Comparison of ENCODE assay signal across 24 cellular contexts in the genomic region with DNA sequence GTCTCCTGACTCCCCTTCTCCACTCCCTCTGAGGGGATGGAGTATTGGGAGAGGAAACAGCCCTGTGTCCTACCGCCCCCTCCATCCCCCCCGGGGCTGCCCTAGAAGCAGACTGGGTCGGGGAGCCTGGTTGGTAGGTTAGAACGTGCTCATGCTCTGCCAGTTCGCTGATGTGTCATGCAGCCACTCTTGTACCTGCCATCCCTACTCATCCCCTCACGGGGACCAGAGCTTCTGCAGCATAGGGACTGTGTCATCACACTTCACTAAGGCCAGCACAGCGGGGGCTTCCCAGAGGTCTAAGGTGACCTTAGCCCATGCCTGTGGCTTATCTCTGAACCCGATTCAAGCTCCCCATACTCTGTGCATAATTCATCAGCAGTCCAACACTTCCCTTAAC. TPM values are rescaled to one million over a fixed set of nuclear protein-coding genes. Genes with fewer than 3 reads are reported as not detected.
DNase-seq lines count a peak whose midpoint lies in the region; TF ChIP-seq lines count a peak whose summit lies in the region.
"Had no signal": no experiment of that assay in that cellular context is flagged by ENCODE, and none has a peak within 500 bp of the region (broad histone marks: within the 10 kb centered on the region; RNA-seq: fewer than 3 reads in every experiment).

No MANE protein-coding gene starts in this region.

- no peak overlapping the region for H3K9ac ChIP-seq in GM23248

- H3K36me3 ChIP-seq in GM23248 (ENCODE audit: low read depth) (no peaks in the 10 kb centered on the region), SJSA1 (no peaks in the 10 kb centered on the region), OCI-LY7 (ENCODE audit: insufficient read depth, low read length) (no peaks in the 10 kb centered on the region)

- DNase-seq in EH (ENCODE audit: low read depth) = peak; percentile 15
- DNase-seq in GM23248 = peak; percentile 4
- DNase-seq in SJSA1 (ENCODE audit: low read depth in 1 of 2, low spot score in 2 of 2) = no peak
- no peak for DNase-seq in NCI-H2196 (lab: John Stamatoyannopoulos, UW; ENCODE audit: unreplicated experiment)
- DNase-seq in OCI-LY7 (ENCODE audit: low spot score) = no peak
- DNase-seq in cerebellar nuclear complex (lab: John Stamatoyannopoulos, UW) = no peak
- no peak for DNase-seq in activated CD4-positive, alpha-beta memory T cell treated with anti-CD3 and anti-CD28 coated beads for 36 hours
- DNase-seq: CD4-positive, alpha-beta memory T cell; H7; KBM-7; NCI-H1092 treated with DMSO at 0.1 percent for 48 hours; NCI-H1436 treated with DMSO at 0.1 percent for 48 hours; NCI-H1930; NCI-H524 treated with DMSO at 0.1 percent for 48 hours; NCI-H82; SIG-M5; T-helper 1 cell had no signal

- no peaks in the 10 kb centered on the region for H4K20me1 ChIP-seq in GM23248 (ENCODE audit: insufficient read depth)
- no peaks in the 10 kb centered on the region for H4K20me1 ChIP-seq in OCI-LY7 (ENCODE audit: insufficient read depth, low read length)

- no TSS peak for BruUV-seq in OCI-LY7 (replicated peaks; lab: Mats Ljungman, UMichigan)

- H3K27ac ChIP-seq in GM23248 (peak overlapping the region; percentile 57), SJSA1 (0 out of 2 replicates have a peak overlapping the region, but pooled peaks have one; percentile 43), OCI-LY7 (ENCODE audit: low read depth, low read length, poor library complexity, severe bottlenecking) (no peak overlapping the region)
- H3K27ac ChIP-seq: HL-60 had no signal

- H3K4me2 ChIP-seq in GM23248 (ENCODE audit: unreplicated experiment) (peak overlapping the region; percentile 48), OCI-LY7 (ENCODE audit: low read length) (no peak overlapping the region)

- TF ChIP-seq CTCF in nephron (IDR thresholded peaks at IDR 0.05; ENCODE audit: unreplicated experiment in 3 of 3) = no peak
- TF ChIP-seq CTCF in OCI-LY7 (conservative IDR thresholded peaks at IDR 0.05; ENCODE audit: low read length) = no peak

- H3K27ac Mint-ChIP-seq in nephron = peak overlapping the region; percentile 2 to 90 (median 67)
- H3K27ac Mint-ChIP-seq in activated CD4-positive, alpha-beta memory T cell treated with anti-CD3 and anti-CD28 coated beads for 36 hours = no peak overlapping the region
- H3K27ac Mint-ChIP-seq: CD4-positive, alpha-beta memory T cell had no signal

- in situ Hi-C loops in GM23248 (cut with MboI) = no loop called here

- H3K27me3 Mint-ChIP-seq in nephron (ENCODE audit: low read depth) = peaks cover 33% of the 10 kb centered on the region
- peaks cover 2% of the 10 kb centered on the region for H3K27me3 Mint-ChIP-seq in activated CD4-positive, alpha-beta memory T cell treated with anti-CD3 and anti-CD28 coated beads for 36 hours

- H3K9me3 ChIP-seq in GM23248 (ENCODE audit: low read depth) = no peaks in the 10 kb centered on the region
- no peaks in the 10 kb centered on the region for H3K9me3 ChIP-seq in SJSA1 (replicated peaks)
- no peaks in the 10 kb centered on the region for H3K9me3 ChIP-seq in OCI-LY7 (ENCODE audit: low read length)

- H3F3A ChIP-seq in GM23248 (ENCODE audit: insufficient read depth) = peaks cover 21% of the 10 kb centered on the region

- H3K4me1 Mint-ChIP-seq in nephron = no peaks in the 10 kb centered on the region
- H3K4me1 Mint-ChIP-seq in activated CD4-positive, alpha-beta memory T cell treated with anti-CD3 and anti-CD28 coated beads for 36 hours (ENCODE audit: low read depth) = peaks cover 4% of the 10 kb centered on the region

- no peak overlapping the region for H3K4me3 Mint-ChIP-seq in nephron
- H3K4me3 Mint-ChIP-seq in activated CD4-positive, alpha-beta memory T cell treated with anti-CD3 and anti-CD28 coated beads for 36 hours = no peak overlapping the region
- H3K4me3 Mint-ChIP-seq: CD4-positive, alpha-beta memory T cell had no signal

- intact Hi-C loops in OCI-LY7 (cut with micrococcal nuclease; ENCODE audit: unreplicated experiment) = no loop called here
- intact Hi-C loops in activated CD4-positive, alpha-beta memory T cell treated with anti-CD3 and anti-CD28 coated beads for 36 hours (cut with micrococcal nuclease) = loop anchor here (10.0 kb wide), 1 partner anchor 918 kb away; no protein-coding TSS in a partner anchor

- H3K79me2 ChIP-seq in GM23248 (ENCODE audit: insufficient read depth) = no peaks in the 10 kb centered on the region
- no peaks in the 10 kb centered on the region for H3K79me2 ChIP-seq in OCI-LY7 (ENCODE audit: insufficient read depth, low read depth, low read length)

- H3K4me1 ChIP-seq in GM23248 (ENCODE audit: insufficient read depth) = peaks cover 37% of the 10 kb centered on the region
- H3K4me1 ChIP-seq in SJSA1 (replicated peaks) = peaks cover 31% of the 10 kb centered on the region
- peaks cover 8% of the 10 kb centered on the region for H3K4me1 ChIP-seq in OCI-LY7 (ENCODE audit: insufficient read depth, low read length, poor library complexity, severe bottlenecking)

- no peaks in the 10 kb centered on the region for H3K36me3 Mint-ChIP-seq in nephron (ENCODE audit: low read depth)
- no peaks in the 10 kb centered on the region for H3K36me3 Mint-ChIP-seq in activated CD4-positive, alpha-beta memory T cell treated with anti-CD3 and anti-CD28 coated beads for 36 hours
- H3K36me3 Mint-ChIP-seq: CD4-positive, alpha-beta memory T cell had no signal

- 89 to 92% methylated on average over 7 to 8 of the region's 8 CpGs for WGBS in GM23248 (ENCODE audit: low coverage in 1 of 2, low lambda C conversion rate in 2 of 2, missing lambda C conversion rate in 2 of 2), 2 experiments

- peaks cover 2% of the 10 kb centered on the region for H3K9me3 Mint-ChIP-seq in nephron
- no peaks in the 10 kb centered on the region for H3K9me3 Mint-ChIP-seq in activated CD4-positive, alpha-beta memory T cell treated with anti-CD3 and anti-CD28 coated beads for 36 hours
- H3K9me3 Mint-ChIP-seq: CD4-positive, alpha-beta memory T cell had no signal

- H3K4me3 ChIP-seq in GM23248 = no peak overlapping the region
- H3K4me3 ChIP-seq in SJSA1 = no peak overlapping the region
- no peak overlapping the region for H3K4me3 ChIP-seq in OCI-LY7 (ENCODE audit: low read depth, low read length, poor library complexity, severe bottlenecking)

- H2AFZ ChIP-seq in GM23248 (no peak overlapping the region), OCI-LY7 (ENCODE audit: low read length) (no peak overlapping the region)

- no peaks in the 10 kb centered on the region; the same call in 1 of the 2 replicates for H3K27me3 ChIP-seq in GM23248 (replicated peaks; ENCODE audit: insufficient read depth)
- no peaks in the 10 kb centered on the region for H3K27me3 ChIP-seq in SJSA1 (replicated peaks)

- H3K9me2 ChIP-seq in GM23248 (ENCODE audit: insufficient read depth) (no peaks in the 10 kb centered on the region), OCI-LY7 (ENCODE audit: insufficient read depth, low read length) (no peaks in the 10 kb centered on the region)

- CTCF ChIA-PET in OCI-LY7 (lab: Charles Lee; ENCODE audit: unreplicated experiment) = no interaction called here
- CTCF ChIA-PET in activated CD4-positive, alpha-beta memory T cell treated with anti-CD3 and anti-CD28 coated beads for 36 hours (lab: Charles Lee) = interaction anchor here (1.7 to 2.5 kb wide), 2 partner anchors 28 to 705 kb away, joined by 5 to 20 read pairs; partner anchors contain the start of gene KCNJ5

- POLR2A ChIA-PET in OCI-LY7 (lab: Charles Lee) = interaction anchor here (1.0 kb wide), 1 partner anchor 11 kb away, joined by 3 read pairs; no protein-coding TSS in a partner anchor
- POLR2A ChIA-PET in activated CD4-positive, alpha-beta memory T cell treated with anti-CD3 and anti-CD28 coated beads for 36 hours (lab: Charles Lee) = no interaction called here

RNA-seq across cellular contexts. Expression of gene KCNJ1, which starts 4.7 kb away (rescaled TPM):
- total RNA-seq in GM23248 (2014; rRNA removed; shearing (Covaris generic)) = not detected in 2 replicates
- not detected in 2 replicates for polyA plus RNA-seq in GM23248 (2016; fragmentation: Nextera tagmentation; extraction: Ambion mirVana)
- not detected in 2 replicates for total RNA-seq in SJSA1 (2014; rRNA removed; shearing (Covaris generic))
- 0.06 TPM in 1 of 2 replicates, not detected in the other for total RNA-seq in OCI-LY7 (2014; rRNA removed; shearing (Covaris generic))
- total RNA-seq in OCI-LY7 (2022) = 0.11 TPM in 1 of 2 replicates, not detected in the other
- total RNA-seq in activated CD4-positive, alpha-beta memory T cell treated with anti-CD3 and anti-CD28 coated beads for 36 hours = not detected
- total RNA-seq: Daoy, HepG2, HT-29, RPMI7951 had no signal
- polyA plus RNA-seq: BJ, HepG2 had no signal

RNA-seq across cellular contexts. Expression of gene KCNJ5, which starts 28.7 kb away (rescaled TPM):
- total RNA-seq in GM23248 (2014; rRNA removed; shearing (Covaris generic)) = under 0.01 TPM in 1 of 2 replicates, not detected in the other
- polyA plus RNA-seq in GM23248 (2016; fragmentation: Nextera tagmentation; extraction: Ambion mirVana) = not detected in 2 replicates
- total RNA-seq in SJSA1 (2014; rRNA removed; shearing (Covaris generic)) = not detected in 2 replicates
- not detected in 2 replicates for total RNA-seq in OCI-LY7 (2014; rRNA removed; shearing (Covaris generic))
- total RNA-seq in OCI-LY7 (2022) = not detected in 2 replicates
- total RNA-seq in activated CD4-positive, alpha-beta memory T cell treated with anti-CD3 and anti-CD28 coated beads for 36 hours = not detected
- total RNA-seq: Daoy, HepG2, HT-29 had no signal
- polyA plus RNA-seq: BJ; CD4-positive, alpha-beta memory T cell; HepG2 had no signal

Comparison
In these comparisons a context has a peak if more than half of its experiments do, and no peak if none do; other contexts are left out.
1. DNase-seq: peak in EH (single experiment) and GM23248 (single experiment); none in SJSA1 (0 of 2), NCI-H2196 (single experiment), OCI-LY7 (single experiment), cerebellar nuclear complex (0 of 2) and activated CD4-positive, alpha-beta memory T cell treated with anti-CD3 and anti-CD28 coated beads for 36 hours (single experiment).